ENCODE assay signal across 19 cellular contexts in genomic region chr13:23447927-23448326, GRCh38. TPM values are rescaled to one million over a fixed set of nuclear protein-coding genes. Genes with fewer than 3 reads are reported as not detected.
DNase-seq lines count a peak whose midpoint lies in the region; ATAC-seq and TF ChIP-seq lines count a peak whose summit lies in the region.
"Had no signal": no experiment of that assay in that cellular context is flagged by ENCODE, and none has a peak within 500 bp of the region (broad histone marks: within the 10 kb centered on the region; RNA-seq: fewer than 3 reads in every experiment).

No MANE protein-coding gene starts in this region.

- no peak overlapping the region for H2BK120ac ChIP-seq in mesenchymal stem cell (ENCODE audit: low read depth, low read length)

- H3K23ac ChIP-seq in mesenchymal stem cell (ENCODE audit: low read length in 2 of 2): no peak overlapping the region

- H3K9me3 Mint-ChIP-seq in natural killer cell: no peaks in the 10 kb centered on the region
- H3K9me3 Mint-ChIP-seq: activated T-cell treated with anti-CD3 and anti-CD28 coated beads, Interleukin-2, amount 50 U/mL, for 4 hours; stimulated activated effector memory CD8-positive, alpha-beta T cell treated with anti-CD3 and anti-CD28 coated beads, Interleukin-12 subunit alpha, Interleukin-12 subunit beta, amount 100 ng/mL, for 72 hours had no signal

- no peak overlapping the region for H2BK15ac ChIP-seq in mesenchymal stem cell (ENCODE audit: low read depth, poor library complexity, severe bottlenecking)

- H3K79me1 ChIP-seq in mesenchymal stem cell (replicated peaks; ENCODE audit: low read length, poor library complexity, severe bottlenecking): no peaks in the 10 kb centered on the region

- WGBS in mesenchymal stem cell: 98% methylated on average over 3 of the region's 3 CpGs

- intact Hi-C loops in natural killer cell (cut with micrococcal nuclease): no loop called here

- H3K14ac ChIP-seq in mesenchymal stem cell (ENCODE audit: low read length in 2 of 2): no peak overlapping the region

- no peak overlapping the region for H2AFZ ChIP-seq in mesenchymal stem cell (ENCODE audit: low read depth, low read length)

- H3K4me2 ChIP-seq in mesenchymal stem cell (ENCODE audit: low read length, poor library complexity, severe bottlenecking): no peak overlapping the region

- H4K8ac ChIP-seq in mesenchymal stem cell (ENCODE audit: low read length): no peak overlapping the region

- H3K36me3 Mint-ChIP-seq in natural killer cell: no peaks in the 10 kb centered on the region
- H3K36me3 Mint-ChIP-seq: stimulated activated effector memory CD8-positive, alpha-beta T cell treated with anti-CD3 and anti-CD28 coated beads, Interleukin-12 subunit alpha, Interleukin-12 subunit beta, amount 100 ng/mL, for 72 hours had no signal

- no peak overlapping the region for H3K18ac ChIP-seq in mesenchymal stem cell (ENCODE audit: low read depth in 1 of 2, low read length in 2 of 2)

- H3K27ac Mint-ChIP-seq in natural killer cell: no peak overlapping the region
- H3K27ac Mint-ChIP-seq: activated CD4-positive, alpha-beta T cell treated with anti-CD3 and anti-CD28 coated beads for 36 hours; stimulated activated effector memory CD8-positive, alpha-beta T cell treated with anti-CD3 and anti-CD28 coated beads, Interleukin-12 subunit alpha, Interleukin-12 subunit beta, amount 100 ng/mL, for 72 hours had no signal

- TF ChIP-seq CTCF in cardiac fibroblast (IDR thresholded peaks at IDR 0.05; ENCODE audit: low read depth, low read length): no peak
- TF ChIP-seq CTCF in natural killer cell (IDR thresholded peaks at IDR 0.05): no peak

- no peaks in the 10 kb centered on the region for H3K9me3 ChIP-seq in mesenchymal stem cell (ENCODE audit: control insufficient read depth, low read length)

- no peak overlapping the region for H3K27ac ChIP-seq in mesenchymal stem cell (ENCODE audit: low read length, poor library complexity, severe bottlenecking)
- H3K27ac ChIP-seq: C4-2B had no signal

- no peaks in the 10 kb centered on the region for H3K4me1 Mint-ChIP-seq in natural killer cell
- H3K4me1 Mint-ChIP-seq: stimulated activated effector memory CD8-positive, alpha-beta T cell treated with anti-CD3 and anti-CD28 coated beads, Interleukin-12 subunit alpha, Interleukin-12 subunit beta, amount 100 ng/mL, for 72 hours had no signal

- H3K27me3 Mint-ChIP-seq in natural killer cell (ENCODE audit: low read depth in 2 of 2): peaks cover 0 to 12% of the 10 kb centered on the region in 2 donors

- ATAC-seq in natural killer cell: no peak
- ATAC-seq: activated CD4-positive, alpha-beta T cell treated with anti-CD3 and anti-CD28 coated beads for 36 hours; activated T-cell treated with anti-CD3 and anti-CD28 coated beads, Interleukin-2, amount 50 U/mL, for 4 hours; HepG2; stimulated activated effector memory CD8-positive, alpha-beta T cell treated with anti-CD3 and anti-CD28 coated beads, Interleukin-12 subunit alpha, Interleukin-12 subunit beta, amount 100 ng/mL, for 72 hours had no signal

- no peak overlapping the region for H2BK12ac ChIP-seq in mesenchymal stem cell (ENCODE audit: low read length in 2 of 2)

- DNase-seq in COLO829 (ENCODE audit: low spot score): peak; percentile 40
- peak; percentile 96 for DNase-seq in LHCN-M2 (ENCODE audit: low read depth)
- DNase-seq in cardiac fibroblast (ENCODE audit: low read depth in 2 of 2): peak; percentile 66 to 67
- DNase-seq in mesenchymal stem cell: no peak
- no peak for DNase-seq in activated CD8-positive, alpha-beta memory T cell treated with anti-CD3 and anti-CD28 coated beads, Interleukin-2, amount 50 U/mL, for 4 hours
- no peak for DNase-seq in stimulated activated CD4-positive, alpha-beta T cell treated with anti-CD3 and anti-CD28 coated beads, Interleukin-4, amount 100 ng/mL, for 1 hour
- DNase-seq in activated CD4-positive, alpha-beta T cell treated with anti-CD3 and anti-CD28 coated beads for 48 hours: no peak
- no peak for DNase-seq in natural killer cell
- DNase-seq: activated CD4-positive, alpha-beta T cell treated with anti-CD3 and anti-CD28 coated beads for 36 hours; activated T-cell treated with anti-CD3 and anti-CD28 coated beads, Interleukin-2, amount 50 U/mL, for 4 hours; amniotic stem cell; islet precursor cell; NCI-H1105 treated with DMSO at 0.1 percent for 48 hours; NCI-H526; stimulated activated CD4-positive, alpha-beta T cell treated with anti-CD3 and anti-CD28 coated beads, Interleukin-4, amount 100 ng/mL, for 24 hours; T-helper 2 cell had no signal

- H3K4ac ChIP-seq in mesenchymal stem cell (ENCODE audit: low read depth in 1 of 2, low read length in 2 of 2): no peak overlapping the region

- H3K9ac ChIP-seq in mesenchymal stem cell (ENCODE audit: low read length): peak overlapping the region; percentile 70

- no peaks in the 10 kb centered on the region for H3K36me3 ChIP-seq in mesenchymal stem cell (ENCODE audit: control insufficient read depth in 1 of 2, insufficient read depth in 2 of 2, low read depth in 1 of 2, low read length in 2 of 2)

- H2BK5ac ChIP-seq in mesenchymal stem cell (ENCODE audit: low read depth, low read length, poor library complexity, severe bottlenecking): no peak overlapping the region

- H2AK5ac ChIP-seq in mesenchymal stem cell (ENCODE audit: low read length, severe bottlenecking): no peak overlapping the region

- no peak overlapping the region for H4K91ac ChIP-seq in mesenchymal stem cell (ENCODE audit: low read length)

- H3K27me3 ChIP-seq in mesenchymal stem cell (ENCODE audit: control insufficient read depth in 1 of 2, insufficient read depth in 1 of 2, low read length in 2 of 2): no peaks in the 10 kb centered on the region

- no peak overlapping the region for H3K4me3 ChIP-seq in cardiac fibroblast (replicated peaks in 1 of 2; ENCODE audit: low read depth in 2 of 2, low read length in 2 of 2)
- no peak overlapping the region for H3K4me3 ChIP-seq in mesenchymal stem cell (ENCODE audit: insufficient read depth in 1 of 2, low read depth in 1 of 2, low read length in 2 of 2)

- H3K4me1 ChIP-seq in mesenchymal stem cell (ENCODE audit: control insufficient read depth, insufficient read depth, low read depth, low read length): no peaks in the 10 kb centered on the region

- H3K4me3 Mint-ChIP-seq in natural killer cell: no peak overlapping the region
- H3K4me3 Mint-ChIP-seq: activated CD4-positive, alpha-beta T cell treated with anti-CD3 and anti-CD28 coated beads for 36 hours; activated T-cell treated with anti-CD3 and anti-CD28 coated beads, Interleukin-2, amount 50 U/mL, for 4 hours; stimulated activated effector memory CD8-positive, alpha-beta T cell treated with anti-CD3 and anti-CD28 coated beads, Interleukin-12 subunit alpha, Interleukin-12 subunit beta, amount 100 ng/mL, for 72 hours had no signal

RNA-seq across cellular contexts. Expression of gene SACS, which starts 14.4 kb away (rescaled TPM):
- total RNA-seq in LHCN-M2 (2014; rRNA removed): 82.8 and 88.1 TPM in 2 replicates
- 10.0 TPM for polyA plus RNA-seq in LHCN-M2 (2012)
- 7.1 TPM for polyA plus RNA-seq in mesenchymal stem cell (2013, experiment 1 of 2)
- 6.5 TPM for polyA plus RNA-seq in mesenchymal stem cell (2013, experiment 2 of 2)
- total RNA-seq in natural killer cell: 10 to 100 TPM in 2 of 3 donors, 1 to 10 TPM in 1; 10.0 to 13.1 (median 13.0) TPM

Comparison
In these comparisons a context has a peak if more than half of its experiments do, and no peak if none do; other contexts are left out.
1. DNase-seq: peak in COLO829 (single experiment), LHCN-M2 (single experiment) and cardiac fibroblast (2 of 2); none in mesenchymal stem cell (single experiment), activated CD8-positive, alpha-beta memory T cell treated with anti-CD3 and anti-CD28 coated beads, Interleukin-2, amount 50 U/mL, for 4 hours (single experiment), stimulated activated CD4-positive, alpha-beta T cell treated with anti-CD3 and anti-CD28 coated beads, Interleukin-4, amount 100 ng/mL, for 1 hour (single experiment), activated CD4-positive, alpha-beta T cell treated with anti-CD3 and anti-CD28 coated beads for 48 hours (single experiment) and natural killer cell (single experiment).